In genomic region chr5:40683351-40683750, GRCh38 we compare ENCODE assay signal across 9 cellular contexts. TPM values are rescaled to one million over a fixed set of nuclear protein-coding genes. Genes with fewer than 3 reads are reported as not detected.
A peak's percentile ranks its signal among the peaks of the same experiment; 100 is the strongest.
DNase-seq lines count a peak whose midpoint lies in the region; ATAC-seq, FAIRE-seq and TF ChIP-seq lines count a peak whose summit lies in the region.
"Had no signal": no experiment of that assay in that cellular context is flagged by ENCODE, and none has a peak within 500 bp of the region (broad histone marks: within the 10 kb centered on the region; RNA-seq: fewer than 3 reads in every experiment).

No MANE protein-coding gene starts in this region.

- H3K4me1 ChIP-seq in gastroesophageal sphincter (peaks cover 2 to 94% (median 6%) of the 10 kb centered on the region in 3 donors), small intestine (ENCODE audit: control insufficient read depth in 2 of 2, insufficient read depth in 1 of 2, low read depth in 1 of 2, low read length in 1 of 2) (no peaks in the 10 kb centered on the region)

- FAIRE-seq in small intestine (lab: Jason Lieb, UNC), result no peak

- TF ChIP-seq CTCF in gastroesophageal sphincter (IDR thresholded peaks at IDR 0.05), result no peak

- H3K36me3 ChIP-seq in gastroesophageal sphincter (no peaks in the 10 kb centered on the region), small intestine (ENCODE audit: control insufficient read depth in 2 of 2, insufficient read depth in 2 of 2, low read length in 2 of 2) (peaks cover 0 to 5% of the 10 kb centered on the region in 2 donors)

- peaks cover 30% of the 10 kb centered on the region for H3K4me1 Mint-ChIP-seq in activated CD4-positive, alpha-beta memory T cell treated with anti-CD3 and anti-CD28 coated beads for 36 hours (ENCODE audit: low read depth)

- DNase-seq in Jurkat, Clone E6-1 (ENCODE audit: low read depth, low spot score), result no peak
- no peak for DNase-seq in activated CD4-positive, alpha-beta memory T cell treated with anti-CD3 and anti-CD28 coated beads for 36 hours
- DNase-seq in small intestine (no peak), inferior parietal cortex (ENCODE audit: extremely low spot score) (no peak), HuH-7 (ENCODE audit: low spot score) (no peak), NCI-H2227 (lab: John Stamatoyannopoulos, UW; ENCODE audit: unreplicated experiment) (no peak)
- DNase-seq: foreskin melanocyte had no signal

- peak overlapping the region; percentile 97 for H3K27ac Mint-ChIP-seq in activated CD4-positive, alpha-beta memory T cell treated with anti-CD3 and anti-CD28 coated beads for 36 hours

- no peak for TF ChIP-seq POLR2A in gastroesophageal sphincter (IDR thresholded peaks at IDR 0.05)

- H3K36me3 Mint-ChIP-seq in activated CD4-positive, alpha-beta memory T cell treated with anti-CD3 and anti-CD28 coated beads for 36 hours, result peaks cover 83% of the 10 kb centered on the region

- H3K9me3 ChIP-seq in gastroesophageal sphincter (no peaks in the 10 kb centered on the region), small intestine (ENCODE audit: control insufficient read depth, low read depth) (no peaks in the 10 kb centered on the region)

- POLR2A ChIA-PET in activated CD4-positive, alpha-beta memory T cell treated with anti-CD3 and anti-CD28 coated beads for 36 hours (lab: Charles Lee), result interaction anchor here (0.6 to 5.6 kb wide), 10 partner anchors 71 to 459 kb away, joined by 3 to 32 read pairs (median 4); partner anchors contain the start of gene RPL37

- no peaks in the 10 kb centered on the region for H3K9me3 Mint-ChIP-seq in activated CD4-positive, alpha-beta memory T cell treated with anti-CD3 and anti-CD28 coated beads for 36 hours

- CTCF ChIA-PET in activated CD4-positive, alpha-beta memory T cell treated with anti-CD3 and anti-CD28 coated beads for 36 hours (lab: Charles Lee), result interaction anchor here (1.2 to 1.4 kb wide), 2 partner anchors 273 to 734 kb away, joined by 3 read pairs; no protein-coding TSS in a partner anchor

- peak overlapping the region in 3 of 4 donors; percentile 11 to 91 (median 88) for H3K27ac ChIP-seq in gastroesophageal sphincter
- peak overlapping the region in 1 of 2 donors; percentile 8 for H3K27ac ChIP-seq in small intestine (ENCODE audit: low read depth in 1 of 2, low read length in 1 of 2)

- peaks cover 17% of the 10 kb centered on the region for H3K27me3 ChIP-seq in gastroesophageal sphincter
- H3K27me3 ChIP-seq in small intestine (ENCODE audit: control insufficient read depth in 2 of 2, insufficient read depth in 2 of 2, low read length in 2 of 2), result no peaks in the 10 kb centered on the region

- no peak for TF ChIP-seq EP300 in gastroesophageal sphincter (IDR thresholded peaks at IDR 0.05)

- ATAC-seq in gastroesophageal sphincter, result no peak
- no peak for ATAC-seq in GM21528 (IDR thresholded peaks at IDR 0.05; ENCODE audit: low FRiP score, unreplicated experiment)

- intact Hi-C loops in activated CD4-positive, alpha-beta memory T cell treated with anti-CD3 and anti-CD28 coated beads for 36 hours (cut with micrococcal nuclease), result no loop called here

- no peaks in the 10 kb centered on the region for H3K27me3 Mint-ChIP-seq in activated CD4-positive, alpha-beta memory T cell treated with anti-CD3 and anti-CD28 coated beads for 36 hours

- H3K4me3 Mint-ChIP-seq in activated CD4-positive, alpha-beta memory T cell treated with anti-CD3 and anti-CD28 coated beads for 36 hours, result peak overlapping the region; percentile 93

- WGBS in gastroesophageal sphincter (ENCODE audit: low coverage in 1 of 2), 2 donors, result 55% methylated on average over 1 of the region's 1 CpG; no CpG with 5 or more reads in 1 of the 2 donors
- WGBS in small intestine, 3 donors, result 3 to 32% (median 4%) methylated on average over 1 of the region's 1 CpG

- peak overlapping the region; percentile 87 for H3K4me3 ChIP-seq in Jurkat, Clone E6-1 (ENCODE audit: low read length)
- H3K4me3 ChIP-seq in gastroesophageal sphincter, result peak overlapping the region; percentile 16 to 68
- H3K4me3 ChIP-seq in small intestine (ENCODE audit: low read depth in 1 of 2, low read length in 2 of 2), result peak overlapping the region; percentile 19 to 89

RNA-seq across cellular contexts. Expression of gene PTGER4, which starts 3.6 kb away (rescaled TPM):
- 22.7 TPM for polyA plus RNA-seq in Jurkat, Clone E6-1 (2012; ENCODE audit: insufficient read depth, insufficient read length)
- total RNA-seq in activated CD4-positive, alpha-beta memory T cell treated with anti-CD3 and anti-CD28 coated beads for 36 hours, result 10 to 100 TPM; 53.7 to 59.9 TPM
- total RNA-seq in gastroesophageal sphincter, result 10 to 100 TPM; 10.1 to 30.1 (median 27.0) TPM
- 10 to 100 TPM; 17.2 to 29.7 (median 21.1) TPM for polyA plus RNA-seq in small intestine
